19 cellular contexts compared by ENCODE assay signal in genomic region chr16:87406495-87407088, GRCh38. TPM values are rescaled to one million over a fixed set of nuclear protein-coding genes. Genes with fewer than 3 reads are reported as not detected.
DNase-seq lines count a peak whose midpoint lies in the region; ATAC-seq, FAIRE-seq and TF ChIP-seq lines count a peak whose summit lies in the region.
"Had no signal": no experiment of that assay in that cellular context is flagged by ENCODE, and none has a peak within 500 bp of the region (broad histone marks: within the 10 kb centered on the region; RNA-seq: fewer than 3 reads in every experiment).

No MANE protein-coding gene starts in this region.

- no peak overlapping the region for H3K9ac ChIP-seq in HepG2 (ENCODE audit: insufficient read depth, low read depth, low read length)

- BruUV-seq in HepG2 (replicated peaks; lab: Mats Ljungman, UMichigan), result no TSS peak

- DNase-seq in activated T-cell treated with anti-CD3 and anti-CD28 coated beads, Interleukin-2, amount 50 U/mL, for 24 hours, result no peak
- no peak for DNase-seq in activated T-cell treated with anti-CD3 and anti-CD28 coated beads, Interleukin-2, amount 50 U/mL, for 1 hour
- DNase-seq in RWPE1 (ENCODE audit: low spot score) (no peak), HepG2 (ENCODE audit: low spot score) (no peak), sciatic nerve (ENCODE audit: low spot score) (peak; percentile 50), AG08395 (ENCODE audit: low spot score) (no peak), retina (no peak)
- DNase-seq: activated CD4-positive, CD25-positive, alpha-beta regulatory T cell treated with anti-CD3 and anti-CD28 coated beads, Interleukin-2, amount 50 U/mL, for 72 hours; activated gamma-delta T cell treated with Interleukin-2 at 50 U/mL for 16 hours; AML-193; aorta; CD8-positive, alpha-beta memory T cell; HFFc6; NCI-H1417 treated with DMSO at 0.1 percent for 48 hours; Right ventricle myocardium superior had no signal

- no peak overlapping the region for H3K4me3 Mint-ChIP-seq in activated T-cell treated with anti-CD3 and anti-CD28 coated beads, Interleukin-2, amount 50 U/mL, for 24 hours
- H3K4me3 Mint-ChIP-seq: CD8-positive, alpha-beta memory T cell; HFFc6; nephron had no signal

- H3K27ac ChIP-seq in RWPE1, result peak overlapping the region; percentile 53
- H3K27ac ChIP-seq in HepG2 (ENCODE audit: extremely low read length, insufficient read depth, low read length), result no peak overlapping the region

- H3K36me3 Mint-ChIP-seq in activated T-cell treated with anti-CD3 and anti-CD28 coated beads, Interleukin-2, amount 50 U/mL, for 24 hours (ENCODE audit: low read depth), result peaks cover 87% of the 10 kb centered on the region

- no peak overlapping the region for H2AFZ ChIP-seq in HepG2 (ENCODE audit: low read length)

- WGBS in HepG2 (ENCODE audit: low lambda C conversion rate), result 98% methylated on average over 14 of the region's 14 CpGs

- H3K9me3 Mint-ChIP-seq in activated T-cell treated with anti-CD3 and anti-CD28 coated beads, Interleukin-2, amount 50 U/mL, for 24 hours, result no peaks in the 10 kb centered on the region
- H3K9me3 Mint-ChIP-seq: CD8-positive, alpha-beta memory T cell; HFFc6; nephron had no signal

- POLR2A ChIA-PET in RWPE1 (lab: Yijun Ruan, JAX; ENCODE audit: low non-redundant PET) (no interaction called here), HepG2 (lab: Yijun Ruan, JAX) (interaction anchor here (1.7 to 3.0 kb wide), 2 partner anchors 12 to 23 kb away, joined by 6 to 16 read pairs; partner anchors contain the start of gene FBXO31)

- TF ChIP-seq POLR2A in HepG2 (IDR thresholded peaks at IDR 0.05; ENCODE audit: insufficient read depth in 1 of 2, low read depth in 2 of 2, low read length in 2 of 2), result no peak

- in situ Hi-C loops in HepG2 (cut with HindIII; ENCODE audit: extremely low pct_ligation_motif_present, low pct_unique_long_range_greater_than_20kb), result no loop called here

- CTCF ChIA-PET in RWPE1 (lab: Yijun Ruan, JAX) (no interaction called here), HepG2 (lab: Yijun Ruan, JAX; ENCODE audit: low intra/inter-chr PET ratio, low total read pairs) (no interaction called here)

- TF ChIP-seq EP300 in HepG2 (IDR thresholded peaks at IDR 0.05; ENCODE audit: low read depth in 2 of 2, low read length in 2 of 2) (no peak), HepG2 (CRISPR knock-in tag; IDR thresholded peaks at IDR 0.05; ENCODE audit: borderline replicate concordance) (no peak)

- no peaks in the 10 kb centered on the region for H3K27me3 ChIP-seq in HepG2 (ENCODE audit: control insufficient read depth in 1 of 2, insufficient read depth in 2 of 2, low read length in 2 of 2)

- no peak overlapping the region for H3K4me3 ChIP-seq in HepG2 (replicated peaks in 1 of 3; ENCODE audit: insufficient read depth in 1 of 3, low read depth in 2 of 3, low read length in 3 of 3)

- FAIRE-seq in HepG2 (lab: Jason Lieb, UNC), result no peak
- FAIRE-seq: TTC549, urothelium cell line had no signal

- H3K4me2 ChIP-seq in HepG2 (ENCODE audit: low read depth, low read length), result no peak overlapping the region

- peaks cover 6% of the 10 kb centered on the region for H3K4me1 Mint-ChIP-seq in activated T-cell treated with anti-CD3 and anti-CD28 coated beads, Interleukin-2, amount 50 U/mL, for 24 hours (ENCODE audit: low read depth)
- H3K4me1 Mint-ChIP-seq: CD8-positive, alpha-beta memory T cell; nephron had no signal

- intact Hi-C loops in HepG2 (cut with micrococcal nuclease; ENCODE audit: unreplicated experiment), result no loop called here
- intact Hi-C loops in sciatic nerve (cut with DNase I), result no loop called here

- H3K36me3 ChIP-seq in HepG2 (replicated peaks in 1 of 2; ENCODE audit: control insufficient read depth in 1 of 2, insufficient read depth in 2 of 2, low read length in 2 of 2), result peaks cover 18 to 69% of the 10 kb centered on the region in 2 experiments

- H3K4me1 ChIP-seq in HepG2 (ENCODE audit: insufficient read depth, low read length), result no peaks in the 10 kb centered on the region

- no peaks in the 10 kb centered on the region for H3K9me3 ChIP-seq in HepG2 (ENCODE audit: low read length)

- no peak for TF ChIP-seq CTCF in RWPE1 (conservative IDR thresholded peaks at IDR 0.05; ENCODE audit: low read depth)
- no peak for TF ChIP-seq CTCF in HepG2 (CRISPR knock-in tag; IDR thresholded peaks at IDR 0.05)

- TF ChIP-seq RAD21 in HepG2 (CRISPR knock-in tag; IDR thresholded peaks at IDR 0.05), result no peak

- peaks cover 7% of the 10 kb centered on the region; the same call in 1 of the 2 replicates for H4K20me1 ChIP-seq in HepG2 (ENCODE audit: insufficient read depth, low read length)

- H3K79me2 ChIP-seq in HepG2 (ENCODE audit: insufficient read depth, low read length), result no peaks in the 10 kb centered on the region

- no peaks in the 10 kb centered on the region for H3K27me3 Mint-ChIP-seq in activated T-cell treated with anti-CD3 and anti-CD28 coated beads, Interleukin-2, amount 50 U/mL, for 24 hours

- peak overlapping the region; percentile 39 for H3K27ac Mint-ChIP-seq in activated T-cell treated with anti-CD3 and anti-CD28 coated beads, Interleukin-2, amount 50 U/mL, for 24 hours
- H3K27ac Mint-ChIP-seq: HFFc6, nephron had no signal

- peak; percentile 6; the same call in 1 of the 3 replicates for ATAC-seq in HepG2
- ATAC-seq in sciatic nerve, result no peak
- no peak for ATAC-seq in GM21447 (IDR thresholded peaks at IDR 0.05; ENCODE audit: unreplicated experiment)

TF ChIP-seq in HepG2, 621 proteins besides CTCF, POLR2A, EP300 and RAD21 (continues in another document):
- TF ChIP-seq MYNN (CRISPR knock-in tag; IDR thresholded peaks at IDR 0.05; ENCODE audit: low read depth), result no peak
- TF ChIP-seq RBM22 (optimal IDR thresholded peaks at IDR 0.05; ENCODE audit: low read length), result peak; percentile 89
- no peak for TF ChIP-seq ZFP36L2 (CRISPR knock-in tag; IDR thresholded peaks at IDR 0.05)

RNA-seq across cellular contexts. Expression of gene MAP1LC3B, which starts 14.5 kb away (rescaled TPM):
- total RNA-seq in HepG2 (2016; rRNA removed; fragmentation: Illumina TruSeq; extraction: Trizol), result 15.7 and 30.6 TPM in 2 replicates
- total RNA-seq in HepG2 (2016; cell fraction: cytosol; rRNA removed; fragmentation: Illumina TruSeq; extraction: Trizol; ENCODE audit: low read depth), result 5.5 and 7.0 TPM in 2 replicates
- total RNA-seq in HepG2 (2016; cell fraction: insoluble cytoplasmic fraction; rRNA removed; fragmentation: Illumina TruSeq; extraction: Trizol), result 15.9 and 27.1 TPM in 2 replicates
- 24.8 and 26.3 TPM in 2 replicates for total RNA-seq in HepG2 (2016; cell fraction: membrane; rRNA removed; fragmentation: Illumina TruSeq; extraction: Trizol)
- 22.0 and 22.3 TPM in 2 replicates for total RNA-seq in HepG2 (2016; cell fraction: nucleus; rRNA removed; fragmentation: Illumina TruSeq; extraction: Trizol)
- polyA plus RNA-seq in HepG2 (2011; rRNA removed), result 37.4 and 37.9 TPM in 2 replicates
- polyA plus RNA-seq in HepG2 (2011; cell fraction: cytosol; rRNA removed), result 18.1 and 36.3 TPM in 2 replicates
- 15.1 and 23.4 TPM in 2 replicates for polyA plus RNA-seq in HepG2 (2011; cell fraction: nucleus; rRNA removed)
- polyA plus RNA-seq in HepG2 (2012), result 68.5 and 98.3 TPM in 2 replicates
- polyA plus RNA-seq in HepG2 (2016; cell fraction: cytosol; fragmentation: Illumina TruSeq; extraction: Trizol; ENCODE audit: low read depth), result 9.9 and 13.1 TPM in 2 replicates
- polyA plus RNA-seq in HepG2 (2016; cell fraction: insoluble cytoplasmic fraction; fragmentation: Illumina TruSeq; extraction: Trizol; ENCODE audit: low read depth), result 65.5 and 71.9 TPM in 2 replicates
- 26.7 and 27.4 TPM in 2 replicates for polyA plus RNA-seq in HepG2 (2016; cell fraction: membrane; fragmentation: Illumina TruSeq; extraction: Trizol; ENCODE audit: low read depth)
- polyA plus RNA-seq in HepG2 (2016; cell fraction: nucleus; fragmentation: Illumina TruSeq; extraction: Trizol; ENCODE audit: insufficient read depth, low read depth), result 42.6 and 45.0 TPM in 2 replicates
- 13.2 and 15.8 TPM in 2 replicates for polyA minus RNA-seq in HepG2 (2011; rRNA and poly(A)+ RNA removed; ENCODE audit: low replicate concordance)
- 22.2 and 35.4 TPM in 2 replicates for polyA minus RNA-seq in HepG2 (2011; cell fraction: cytosol; rRNA and poly(A)+ RNA removed)
- polyA minus RNA-seq in HepG2 (2011; cell fraction: nucleus; rRNA and poly(A)+ RNA removed), result 23.0 and 32.7 TPM in 2 replicates
- 55.9 TPM for total RNA-seq in sciatic nerve

RNA-seq across cellular contexts. Expression of gene FBXO31, which starts 23.0 kb away (rescaled TPM):
- total RNA-seq in HepG2 (2016; rRNA removed; fragmentation: Illumina TruSeq; extraction: Trizol), result 81.3 and 92.4 TPM in 2 replicates
- total RNA-seq in HepG2 (2016; cell fraction: cytosol; rRNA removed; fragmentation: Illumina TruSeq; extraction: Trizol; ENCODE audit: low read depth), result 18.3 and 22.9 TPM in 2 replicates
- total RNA-seq in HepG2 (2016; cell fraction: insoluble cytoplasmic fraction; rRNA removed; fragmentation: Illumina TruSeq; extraction: Trizol), result 64.5 and 91.5 TPM in 2 replicates
- total RNA-seq in HepG2 (2016; cell fraction: membrane; rRNA removed; fragmentation: Illumina TruSeq; extraction: Trizol), result 33.7 and 38.0 TPM in 2 replicates
- 94.4 and 107 TPM in 2 replicates for total RNA-seq in HepG2 (2016; cell fraction: nucleus; rRNA removed; fragmentation: Illumina TruSeq; extraction: Trizol)
- polyA plus RNA-seq in HepG2 (2011; rRNA removed), result 101 and 118 TPM in 2 replicates
- polyA plus RNA-seq in HepG2 (2011; cell fraction: cytosol; rRNA removed), result 51.6 and 63.1 TPM in 2 replicates
- 393 and 579 TPM in 2 replicates for polyA plus RNA-seq in HepG2 (2011; cell fraction: nucleus; rRNA removed)
- 75.5 and 101 TPM in 2 replicates for polyA plus RNA-seq in HepG2 (2012)
- 6.1 and 6.4 TPM in 2 replicates for polyA plus RNA-seq in HepG2 (2016; cell fraction: cytosol; fragmentation: Illumina TruSeq; extraction: Trizol; ENCODE audit: low read depth)
- 57.9 and 71.3 TPM in 2 replicates for polyA plus RNA-seq in HepG2 (2016; cell fraction: insoluble cytoplasmic fraction; fragmentation: Illumina TruSeq; extraction: Trizol; ENCODE audit: low read depth)
- polyA plus RNA-seq in HepG2 (2016; cell fraction: membrane; fragmentation: Illumina TruSeq; extraction: Trizol; ENCODE audit: low read depth), result 18.2 and 18.3 TPM in 2 replicates
- polyA plus RNA-seq in HepG2 (2016; cell fraction: nucleus; fragmentation: Illumina TruSeq; extraction: Trizol; ENCODE audit: insufficient read depth, low read depth), result 256 and 269 TPM in 2 replicates
- 29.6 and 164 TPM in 2 replicates for polyA minus RNA-seq in HepG2 (2011; rRNA and poly(A)+ RNA removed; ENCODE audit: low replicate concordance)
- 53.4 and 63.9 TPM in 2 replicates for polyA minus RNA-seq in HepG2 (2011; cell fraction: cytosol; rRNA and poly(A)+ RNA removed)
- polyA minus RNA-seq in HepG2 (2011; cell fraction: nucleus; rRNA and poly(A)+ RNA removed), result 202 and 208 TPM in 2 replicates
- total RNA-seq in sciatic nerve, result 50.3 TPM
